ENCODE assay signal across 32 cellular contexts in the genomic region with DNA sequence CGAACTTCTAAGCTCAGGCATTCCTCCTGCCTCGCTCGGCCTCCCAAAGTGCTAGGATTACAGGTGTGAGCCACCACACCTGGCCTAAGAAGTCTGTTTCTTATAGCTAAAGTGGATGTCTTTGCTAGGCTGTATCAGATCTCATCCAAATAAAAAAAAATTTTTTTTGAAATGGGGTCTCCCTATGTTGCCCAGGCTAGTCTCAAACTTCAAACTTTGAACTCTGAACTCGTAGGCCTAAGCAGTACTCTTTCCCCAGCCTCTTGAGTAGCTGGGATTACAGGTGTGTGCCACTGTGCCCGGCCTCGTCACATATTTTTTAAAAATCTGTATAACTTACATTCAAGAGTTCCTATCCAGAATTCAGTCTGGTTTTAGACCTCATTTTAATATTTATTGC.
"Had no signal": no experiment of that assay in that cellular context is flagged by ENCODE, and none has a peak within 500 bp of the region (broad histone marks: within the 10 kb centered on the region; RNA-seq: fewer than 3 reads in every experiment).

No MANE protein-coding gene starts in this region.

- H3K9me3 Mint-ChIP-seq: activated CD4-positive, alpha-beta T cell treated with anti-CD3 and anti-CD28 coated beads, Interleukin-2, amount 10 ng/mL, durations not matched to agents 24 days and 14 days; activated naive CD8-positive, alpha-beta T cell treated with anti-CD3 and anti-CD28 coated beads, Interleukin-2, amount 10 ng/mL, durations not matched to agents 7 days and 5 days had no signal

- H3K4me3 Mint-ChIP-seq: activated CD4-positive, alpha-beta memory T cell treated with anti-CD3 and anti-CD28 coated beads for 36 hours; activated CD4-positive, alpha-beta T cell treated with anti-CD3 and anti-CD28 coated beads for 36 hours; activated CD4-positive, alpha-beta T cell treated with anti-CD3 and anti-CD28 coated beads, Interleukin-2, amount 10 ng/mL, durations not matched to agents 24 days and 14 days; activated CD8-positive, alpha-beta memory T cell treated with anti-CD3 and anti-CD28 coated beads, Interleukin-2, amount 10 ng/mL, durations not matched to agents 7 days and 5 days; activated CD8-positive, alpha-beta T cell treated with anti-CD3 and anti-CD28 coated beads, Interleukin-2, amount 10 ng/mL, durations not matched to agents 7 days and 5 days; activated naive CD4-positive, alpha-beta T cell treated with anti-CD3 and anti-CD28 coated beads, Interleukin-2, amount 10 ng/mL, durations not matched to agents 7 days and 5 days; activated naive CD8-positive, alpha-beta T cell treated with anti-CD3 and anti-CD28 coated beads, Interleukin-2, amount 10 ng/mL, durations not matched to agents 7 days and 5 days; activated T-helper 1 cell treated with anti-CD3 and anti-CD28 coated beads, Interleukin-12 subunit alpha, Interleukin-12 subunit beta, Interleukin-2, Interleukin-4 antibody, amounts not matched to agents 30 ng/mL and 10 ng/mL and 1 ng/mL, durations not matched to agents 14 hours and 24 hours and 36 hours; brain had no signal

- H3K4me3 ChIP-seq: ascending aorta, breast epithelium, cardiac muscle cell, colonic mucosa, esophagus squamous epithelium, gastroesophageal sphincter had no signal

- H3K4me1 ChIP-seq: breast epithelium, colonic mucosa had no signal

- H3K36me3 ChIP-seq: ascending aorta, breast epithelium, cardiac muscle cell, colonic mucosa, esophagus squamous epithelium, gastroesophageal sphincter had no signal

- H3K27me3 Mint-ChIP-seq: activated CD4-positive, alpha-beta memory T cell treated with anti-CD3 and anti-CD28 coated beads for 36 hours; activated CD4-positive, alpha-beta T cell treated with anti-CD3 and anti-CD28 coated beads for 36 hours; activated CD4-positive, alpha-beta T cell treated with anti-CD3 and anti-CD28 coated beads, Interleukin-2, amount 10 ng/mL, durations not matched to agents 24 days and 14 days; activated CD8-positive, alpha-beta memory T cell treated with anti-CD3 and anti-CD28 coated beads, Interleukin-2, amount 10 ng/mL, durations not matched to agents 7 days and 5 days; activated naive CD4-positive, alpha-beta T cell treated with anti-CD3 and anti-CD28 coated beads, Interleukin-2, amount 10 ng/mL, durations not matched to agents 7 days and 5 days; activated naive CD8-positive, alpha-beta T cell treated with anti-CD3 and anti-CD28 coated beads, Interleukin-2, amount 10 ng/mL, durations not matched to agents 7 days and 5 days; brain had no signal

- H3K27ac ChIP-seq: ascending aorta, breast epithelium, cardiac muscle cell, colonic mucosa, epithelial cell of prostate, esophagus squamous epithelium, gastroesophageal sphincter had no signal

- H3K9me3 ChIP-seq: ascending aorta, breast epithelium, colonic mucosa, esophagus squamous epithelium, gastroesophageal sphincter had no signal

- FAIRE-seq: endometrium, endothelial cell of umbilical vein had no signal

- DNase-seq: activated CD4-positive, alpha-beta memory T cell treated with anti-CD3 and anti-CD28 coated beads for 36 hours; activated CD4-positive, alpha-beta T cell treated with anti-CD3 and anti-CD28 coated beads for 36 hours; activated CD4-positive, alpha-beta T cell treated with anti-CD3 and anti-CD28 coated beads, Interleukin-2, amount 10 ng/mL, durations not matched to agents 24 days and 14 days; activated CD4-positive, CD25-positive, alpha-beta regulatory T cell; activated CD4-positive, CD25-positive, alpha-beta regulatory T cell treated with anti-CD3 and anti-CD28 coated beads, Interleukin-2, amount 50 U/mL, for 72 hours; activated CD8-positive, alpha-beta memory T cell treated with anti-CD3 and anti-CD28 coated beads, Interleukin-2, amount 10 ng/mL, durations not matched to agents 7 days and 5 days; activated CD8-positive, alpha-beta memory T cell treated with anti-CD3 and anti-CD28 coated beads, Interleukin-2, amount 50 U/mL, for 4 hours; activated CD8-positive, alpha-beta T cell treated with anti-CD3 and anti-CD28 coated beads, Interleukin-2, amount 10 ng/mL, durations not matched to agents 7 days and 5 days; activated gamma-delta T cell; activated naive CD4-positive, alpha-beta T cell; activated naive CD4-positive, alpha-beta T cell treated with anti-CD3 and anti-CD28 coated beads, Interleukin-2, amount 10 ng/mL, durations not matched to agents 7 days and 5 days; activated naive CD8-positive, alpha-beta T cell treated with anti-CD3 and anti-CD28 coated beads, Interleukin-2, amount 10 ng/mL, durations not matched to agents 7 days and 5 days; activated T-cell treated with anti-CD3 and anti-CD28 coated beads, Interleukin-2, amount 50 U/mL, for 1 hour; activated T-cell treated with anti-CD3 and anti-CD28 coated beads, Interleukin-2, amount 50 U/mL, for 48 hours; central memory CD4-positive, alpha-beta T cell; cerebellar nuclear complex; colonic mucosa; effector CD8-positive, alpha-beta T cell; esophagus squamous epithelium; foreskin melanocyte; T-helper 1 cell; T-helper 2 cell had no signal

- H3K27ac Mint-ChIP-seq: activated CD4-positive, alpha-beta memory T cell treated with anti-CD3 and anti-CD28 coated beads for 36 hours; activated CD4-positive, alpha-beta T cell treated with anti-CD3 and anti-CD28 coated beads, Interleukin-2, amount 10 ng/mL, durations not matched to agents 24 days and 14 days; activated CD8-positive, alpha-beta memory T cell treated with anti-CD3 and anti-CD28 coated beads, Interleukin-2, amount 10 ng/mL, durations not matched to agents 7 days and 5 days; activated CD8-positive, alpha-beta T cell treated with anti-CD3 and anti-CD28 coated beads, Interleukin-2, amount 10 ng/mL, durations not matched to agents 7 days and 5 days; activated naive CD4-positive, alpha-beta T cell treated with anti-CD3 and anti-CD28 coated beads, Interleukin-2, amount 10 ng/mL, durations not matched to agents 7 days and 5 days; activated naive CD4-positive, alpha-beta T cell treated with anti-CD3 and anti-CD28 coated beads, Interleukin-2, amount 50 U/mL, for 72 hours; activated naive CD8-positive, alpha-beta T cell treated with anti-CD3 and anti-CD28 coated beads, Interleukin-2, amount 10 ng/mL, durations not matched to agents 7 days and 5 days; activated T-helper 1 cell treated with anti-CD3 and anti-CD28 coated beads, Interleukin-12 subunit alpha, Interleukin-12 subunit beta, Interleukin-2, Interleukin-4 antibody, amounts not matched to agents 30 ng/mL and 10 ng/mL and 1 ng/mL, durations not matched to agents 14 hours and 24 hours and 36 hours had no signal

- ATAC-seq: activated CD4-positive, alpha-beta T cell treated with anti-CD3 and anti-CD28 coated beads for 36 hours; activated CD8-positive, alpha-beta memory T cell treated with anti-CD3 and anti-CD28 coated beads, Interleukin-2, amount 10 ng/mL, durations not matched to agents 7 days and 5 days; activated CD8-positive, alpha-beta T cell treated with anti-CD3 and anti-CD28 coated beads, Interleukin-2, amount 10 ng/mL, durations not matched to agents 7 days and 5 days; activated naive CD4-positive, alpha-beta T cell treated with anti-CD3 and anti-CD28 coated beads, Interleukin-2, amount 50 U/mL, for 72 hours; gastroesophageal sphincter had no signal

- H3K27me3 ChIP-seq: ascending aorta, breast epithelium, cardiac muscle cell, colonic mucosa, esophagus squamous epithelium, gastroesophageal sphincter had no signal
